8 cellular contexts compared by ENCODE assay signal in the genomic region with DNA sequence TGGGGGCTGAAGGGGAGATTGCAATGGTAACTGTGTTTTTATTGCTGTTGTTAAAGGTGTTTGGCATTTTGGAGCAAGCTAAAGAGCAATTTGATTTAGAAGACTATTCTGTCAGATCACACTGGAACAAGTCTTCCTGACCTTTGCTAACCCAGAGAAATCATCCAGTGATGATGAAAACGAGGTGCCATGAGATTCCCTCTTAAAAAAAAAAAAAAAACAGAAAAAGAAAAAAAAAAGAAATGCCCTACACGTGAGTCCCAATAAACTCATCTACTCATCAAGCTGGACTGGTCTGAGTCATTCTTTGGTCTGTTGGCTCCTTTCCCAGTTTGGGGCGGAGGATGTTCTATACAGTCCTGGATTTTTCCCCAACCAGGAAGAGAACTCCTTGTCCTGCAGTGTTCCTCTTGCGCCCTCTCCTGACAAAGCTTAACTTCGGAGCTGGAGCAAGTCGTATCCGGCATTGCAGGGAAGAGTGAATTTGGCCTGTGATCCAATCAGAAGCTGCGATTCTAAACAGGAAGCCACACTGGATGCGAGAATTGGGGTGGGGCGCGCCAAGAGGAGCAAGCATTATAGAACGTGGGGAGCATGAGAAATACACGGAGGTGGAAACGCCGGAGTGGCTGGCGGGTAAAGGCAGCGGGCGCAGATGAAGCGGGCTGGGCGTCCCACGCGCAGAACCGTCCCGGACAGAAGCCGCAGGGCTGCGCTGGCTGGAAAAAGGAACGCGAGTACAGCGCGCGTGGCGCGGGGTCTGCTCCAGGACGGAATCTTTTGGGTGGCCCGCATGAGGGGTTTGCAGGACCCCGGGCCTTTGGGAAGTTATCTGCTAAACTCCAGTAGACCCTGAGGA. TPM values are rescaled to one million over a fixed set of nuclear protein-coding genes. Genes with fewer than 3 reads are reported as not detected.
DNase-seq lines count a peak whose midpoint lies in the region; ATAC-seq and TF ChIP-seq lines count a peak whose summit lies in the region.

No MANE protein-coding gene starts in this region.

- H3K36me3 ChIP-seq in endocrine pancreas (ENCODE audit: control insufficient read depth, insufficient read depth, low read length) (no peaks in the 10 kb centered on the region), lung (ENCODE audit: control insufficient read depth in 2 of 2, insufficient read depth in 2 of 2, low read length in 2 of 2) (no peaks in the 10 kb centered on the region)

- CTCF ChIA-PET in WTC11 (lab: Charles Lee): interaction anchor here (0.6 to 5.0 kb wide), 51 partner anchors 8 to 1076 kb away, joined by 3 to 186 read pairs (median 5); a partner anchor contains a TSS

- TF ChIP-seq CTCF in WTC11 (IDR thresholded peaks at IDR 0.05): peak; percentile 38; the same call in 1 of the 2 replicates
- peak; percentile 80 for TF ChIP-seq CTCF in lung (IDR thresholded peaks at IDR 0.05; ENCODE audit: control extremely low read depth, extremely low read depth)

- H3K9ac ChIP-seq in endocrine pancreas (ENCODE audit: control insufficient read depth, insufficient read depth, low read length): peak overlapping the region; percentile 39

- H3K27me3 Mint-ChIP-seq in WTC11 (ENCODE audit: low read depth): peaks cover 45% of the 10 kb centered on the region

- WGBS in lung, 2 donors: 1% methylated on average over 36 of the region's 36 CpGs

- peaks cover 31% of the 10 kb centered on the region for H3K4me1 Mint-ChIP-seq in WTC11

- H3K9me3 Mint-ChIP-seq in WTC11: no peaks in the 10 kb centered on the region

- ATAC-seq in GM19023 (IDR thresholded peaks at IDR 0.05; ENCODE audit: unreplicated experiment) (peak; percentile 57), HG03159 (IDR thresholded peaks at IDR 0.05; ENCODE audit: unreplicated experiment) (peak; percentile 55), WTC11 (peak; percentile 86), lung (ENCODE audit: insufficient read depth, low FRiP score) (peak; percentile 92)

- peak overlapping the region; percentile 37 to 64 for H3K27ac ChIP-seq in lung (ENCODE audit: low read depth in 1 of 2, low read length in 1 of 2)

- H3K4me1 ChIP-seq in endocrine pancreas (ENCODE audit: control insufficient read depth, insufficient read depth, low read length) (no peaks in the 10 kb centered on the region), lung (ENCODE audit: control insufficient read depth in 2 of 2, insufficient read depth in 2 of 2, low read length in 2 of 2) (peaks cover 0 to 4% of the 10 kb centered on the region in 2 donors)

- POLR2A ChIA-PET in WTC11 (lab: Charles Lee): interaction anchor here (0.6 to 2.1 kb wide), 8 partner anchors 20 to 1862 kb away, joined by 3 to 15 read pairs (median 4); a partner anchor contains a TSS

- DNase-seq in C1 segment of cervical spinal cord (lab: John Stamatoyannopoulos, UW) (peak in 12 of 14 donors; percentile 55 to 96 (median 78)), NCI-H2227 (lab: John Stamatoyannopoulos, UW; ENCODE audit: unreplicated experiment) (peak; percentile 93), WTC11 (ENCODE audit: low spot score) (peak; percentile 86), lung (ENCODE audit: low spot score) (peak; percentile 97)
- DNase-seq in stimulated activated CD8-positive, alpha-beta memory T cell treated with anti-CD3 and anti-CD28 coated beads, Interleukin-15, amount 100 ng/mL, for 48 hours (ENCODE audit: low read depth in 2 of 2): peak; percentile 30

- H3K27me3 ChIP-seq in endocrine pancreas (ENCODE audit: control insufficient read depth, insufficient read depth, low read length): peaks cover 3% of the 10 kb centered on the region
- H3K27me3 ChIP-seq in lung (ENCODE audit: control insufficient read depth, insufficient read depth): no peaks in the 10 kb centered on the region

- H3K4me3 ChIP-seq in endocrine pancreas (ENCODE audit: control insufficient read depth, insufficient read depth, low read length) (no peak overlapping the region), lung (peak overlapping the region; percentile 55)

- H3K4me3 Mint-ChIP-seq in WTC11: peak overlapping the region; percentile 91

- H3K27ac Mint-ChIP-seq in WTC11: peak overlapping the region; percentile 24; the same call in 1 of the 2 replicates

- no peaks in the 10 kb centered on the region for H3K9me3 ChIP-seq in endocrine pancreas (ENCODE audit: control insufficient read depth, low read length)
- no peaks in the 10 kb centered on the region for H3K9me3 ChIP-seq in lung (ENCODE audit: control insufficient read depth in 2 of 2, insufficient read depth in 1 of 2, low read length in 1 of 2)

- no peaks in the 10 kb centered on the region for H3K36me3 Mint-ChIP-seq in WTC11

TF ChIP-seq in WTC11, 78 proteins besides CTCF, POLR2A, EP300 and RAD21 (continues in another document):
- no peak for TF ChIP-seq RELA (CRISPR knock-in tag; IDR thresholded peaks at IDR 0.05; ENCODE audit: borderline replicate concordance)
- TF ChIP-seq TCF7 (CRISPR knock-in tag; IDR thresholded peaks at IDR 0.05; ENCODE audit: low read depth): no peak
- TF ChIP-seq, protein P1, sequence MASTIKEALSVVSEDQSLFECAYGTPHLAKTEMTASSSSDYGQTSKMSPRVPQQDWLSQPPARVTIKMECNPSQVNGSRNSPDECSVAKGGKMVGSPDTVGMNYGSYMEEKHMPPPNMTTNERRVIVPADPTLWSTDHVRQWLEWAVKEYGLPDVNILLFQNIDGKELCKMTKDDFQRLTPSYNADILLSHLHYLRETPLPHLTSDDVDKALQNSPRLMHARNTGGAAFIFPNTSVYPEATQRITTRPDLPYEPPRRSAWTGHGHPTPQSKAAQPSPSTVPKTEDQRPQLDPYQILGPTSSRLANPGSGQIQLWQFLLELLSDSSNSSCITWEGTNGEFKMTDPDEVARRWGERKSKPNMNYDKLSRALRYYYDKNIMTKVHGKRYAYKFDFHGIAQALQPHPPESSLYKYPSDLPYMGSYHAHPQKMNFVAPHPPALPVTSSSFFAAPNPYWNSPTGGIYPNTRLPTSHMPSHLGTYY (CRISPR knock-in tag; IDR thresholded peaks at IDR 0.05): no peak
- peak; percentile 85 for TF ChIP-seq GABPB1 (CRISPR knock-in tag; IDR thresholded peaks at IDR 0.05)
- TF ChIP-seq, protein P2, sequence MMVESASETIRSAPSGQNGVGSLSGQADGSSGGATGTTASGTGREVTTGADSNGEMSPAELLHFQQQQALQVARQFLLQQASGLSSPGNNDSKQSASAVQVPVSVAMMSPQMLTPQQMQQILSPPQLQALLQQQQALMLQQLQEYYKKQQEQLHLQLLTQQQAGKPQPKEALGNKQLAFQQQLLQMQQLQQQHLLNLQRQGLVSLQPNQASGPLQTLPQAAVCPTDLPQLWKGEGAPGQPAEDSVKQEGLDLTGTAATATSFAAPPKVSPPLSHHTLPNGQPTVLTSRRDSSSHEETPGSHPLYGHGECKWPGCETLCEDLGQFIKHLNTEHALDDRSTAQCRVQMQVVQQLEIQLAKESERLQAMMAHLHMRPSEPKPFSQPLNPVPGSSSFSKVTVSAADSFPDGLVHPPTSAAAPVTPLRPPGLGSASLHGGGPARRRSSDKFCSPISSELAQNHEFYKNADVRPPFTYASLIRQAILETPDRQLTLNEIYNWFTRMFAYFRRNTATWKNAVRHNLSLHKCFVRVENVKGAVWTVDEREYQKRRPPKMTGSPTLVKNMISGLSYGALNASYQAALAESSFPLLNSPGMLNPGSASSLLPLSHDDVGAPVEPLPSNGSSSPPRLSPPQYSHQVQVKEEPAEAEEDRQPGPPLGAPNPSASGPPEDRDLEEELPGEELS (CRISPR knock-in tag; IDR thresholded peaks at IDR 0.05): no peak
- TF ChIP-seq CREM (CRISPR knock-in tag; IDR thresholded peaks at IDR 0.05): no peak
- TF ChIP-seq, protein P3, sequence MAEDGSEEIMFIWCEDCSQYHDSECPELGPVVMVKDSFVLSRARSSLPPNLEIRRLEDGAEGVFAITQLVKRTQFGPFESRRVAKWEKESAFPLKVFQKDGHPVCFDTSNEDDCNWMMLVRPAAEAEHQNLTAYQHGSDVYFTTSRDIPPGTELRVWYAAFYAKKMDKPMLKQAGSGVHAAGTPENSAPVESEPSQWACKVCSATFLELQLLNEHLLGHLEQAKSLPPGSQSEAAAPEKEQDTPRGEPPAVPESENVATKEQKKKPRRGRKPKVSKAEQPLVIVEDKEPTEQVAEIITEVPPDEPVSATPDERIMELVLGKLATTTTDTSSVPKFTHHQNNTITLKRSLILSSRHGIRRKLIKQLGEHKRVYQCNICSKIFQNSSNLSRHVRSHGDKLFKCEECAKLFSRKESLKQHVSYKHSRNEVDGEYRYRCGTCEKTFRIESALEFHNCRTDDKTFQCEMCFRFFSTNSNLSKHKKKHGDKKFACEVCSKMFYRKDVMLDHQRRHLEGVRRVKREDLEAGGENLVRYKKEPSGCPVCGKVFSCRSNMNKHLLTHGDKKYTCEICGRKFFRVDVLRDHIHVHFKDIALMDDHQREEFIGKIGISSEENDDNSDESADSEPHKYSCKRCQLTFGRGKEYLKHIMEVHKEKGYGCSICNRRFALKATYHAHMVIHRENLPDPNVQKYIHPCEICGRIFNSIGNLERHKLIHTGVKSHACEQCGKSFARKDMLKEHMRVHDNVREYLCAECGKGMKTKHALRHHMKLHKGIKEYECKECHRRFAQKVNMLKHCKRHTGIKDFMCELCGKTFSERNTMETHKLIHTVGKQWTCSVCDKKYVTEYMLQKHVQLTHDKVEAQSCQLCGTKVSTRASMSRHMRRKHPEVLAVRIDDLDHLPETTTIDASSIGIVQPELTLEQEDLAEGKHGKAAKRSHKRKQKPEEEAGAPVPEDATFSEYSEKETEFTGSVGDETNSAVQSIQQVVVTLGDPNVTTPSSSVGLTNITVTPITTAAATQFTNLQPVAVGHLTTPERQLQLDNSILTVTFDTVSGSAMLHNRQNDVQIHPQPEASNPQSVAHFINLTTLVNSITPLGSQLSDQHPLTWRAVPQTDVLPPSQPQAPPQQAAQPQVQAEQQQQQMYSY (CRISPR knock-in tag; IDR thresholded peaks at IDR 0.05): peak; percentile 79
- no peak for TF ChIP-seq SMAD4 (CRISPR knock-in tag; IDR thresholded peaks at IDR 0.05)
- TF ChIP-seq FOXK1 (CRISPR knock-in tag; IDR thresholded peaks at IDR 0.05): peak; percentile 59; the same call in 1 of the 2 replicates
- TF ChIP-seq ZNF317 (CRISPR knock-in tag; IDR thresholded peaks at IDR 0.05; ENCODE audit: borderline replicate concordance, low read depth): no peak
- no peak for TF ChIP-seq ZNF138 (CRISPR knock-in tag; conservative IDR thresholded peaks at IDR 0.05)
- no peak for TF ChIP-seq JAZF1 (CRISPR knock-in tag; IDR thresholded peaks at IDR 0.05)
- TF ChIP-seq NR1H2 (CRISPR knock-in tag; IDR thresholded peaks at IDR 0.05): no peak
- TF ChIP-seq ZNF416 (CRISPR knock-in tag; IDR thresholded peaks at IDR 0.05): no peak

RNA-seq across cellular contexts. Expression of a gene that starts 22.4 kb away (rescaled TPM):
- total RNA-seq in WTC11 (2021) (12.7 to 14.9 TPM (median 12.9 TPM) in 3 replicates), lung (10 to 100 TPM in 1 of 2 donors, 1 to 10 TPM in 1; 8.3 to 10.2 TPM)
- 10 to 100 TPM in 1 of 2 donors, 1 to 10 TPM in 1; 5.4 to 11.9 TPM for polyA plus RNA-seq in lung

Comparison
In these comparisons a context has a peak if more than half of its experiments do, and no peak if none do; other contexts are left out.
1. DNase-seq: peak in every context shown above with its lines; median percentile 97 in lung; 93 in NCI-H2227; 86 in WTC11; 78 in C1 segment of cervical spinal cord; 30 in stimulated activated CD8-positive, alpha-beta memory T cell treated with anti-CD3 and anti-CD28 coated beads, Interleukin-15, amount 100 ng/mL, for 48 hours.